Comparison of ENCODE assay signal across 9 cellular contexts in the genomic region with DNA sequence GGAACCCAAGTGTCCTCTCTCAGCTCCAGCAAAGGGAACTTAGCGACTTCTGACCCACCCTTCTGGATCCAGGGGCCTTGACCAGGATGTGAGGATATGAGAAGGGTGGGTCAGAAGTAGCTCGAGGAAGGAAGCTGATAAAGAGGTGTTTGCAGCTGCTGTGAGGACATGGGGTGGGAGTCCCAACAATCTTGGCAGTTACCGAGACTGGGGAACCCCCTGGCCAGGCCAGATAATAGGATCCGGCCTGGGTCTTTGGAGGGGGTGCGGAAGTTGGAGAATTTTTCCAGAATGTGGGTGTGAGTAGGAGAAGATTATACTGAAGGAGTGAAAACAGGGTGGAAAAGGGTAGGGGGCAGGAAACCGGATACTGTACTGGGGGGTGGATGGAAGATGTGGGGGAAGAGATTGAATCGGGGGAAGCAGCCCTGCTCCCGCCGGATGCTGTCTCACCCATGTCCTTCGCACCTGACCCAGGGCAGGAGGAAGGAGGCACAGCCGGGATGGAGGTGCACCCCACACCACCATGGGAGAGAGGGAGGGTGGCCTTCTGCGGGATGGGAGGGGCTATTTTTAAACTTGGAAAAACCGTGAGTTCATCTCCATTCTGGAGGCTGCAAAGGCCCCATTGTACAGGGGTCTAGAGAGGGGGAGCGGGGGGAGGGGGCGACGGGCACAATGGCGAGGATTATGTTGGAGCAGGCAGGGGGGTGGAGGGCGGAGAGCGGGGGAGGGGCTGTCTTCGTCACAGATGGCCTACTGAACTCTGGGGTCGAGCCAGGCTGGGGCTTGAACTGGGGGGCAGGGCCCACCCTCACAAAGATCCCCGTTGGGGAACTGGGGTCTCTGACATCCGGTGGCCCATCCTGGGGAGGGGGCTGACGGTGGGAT. TPM values are rescaled to one million over a fixed set of nuclear protein-coding genes. Genes with fewer than 3 reads are reported as not detected.
DNase-seq lines count a peak whose midpoint lies in the region; ATAC-seq and TF ChIP-seq lines count a peak whose summit lies in the region.
"Had no signal": no experiment of that assay in that cellular context is flagged by ENCODE, and none has a peak within 500 bp of the region (broad histone marks: within the 10 kb centered on the region; RNA-seq: fewer than 3 reads in every experiment).

No MANE protein-coding gene starts in this region.

- H3K27ac ChIP-seq in body of pancreas (peak overlapping the region in 3 of 4 donors; percentile 26 to 66 (median 53)), lower lobe of right lung (peak overlapping the region; percentile 90), suprapubic skin (peak overlapping the region; percentile 82)

- ATAC-seq in body of pancreas (no peak), lower lobe of right lung (no peak), GM21619 (IDR thresholded peaks at IDR 0.05; ENCODE audit: unreplicated experiment) (no peak), HG03521 (IDR thresholded peaks at IDR 0.05; ENCODE audit: unreplicated experiment) (no peak)

- TF ChIP-seq EP300 in suprapubic skin (IDR thresholded peaks at IDR 0.05): no peak

- 64 to 69% methylated on average over 18 to 23 of the region's 24 CpGs for WGBS in body of pancreas, 2 donors
- 49% methylated on average over 24 of the region's 24 CpGs for WGBS in suprapubic skin

- no peak for TF ChIP-seq CTCF in body of pancreas (IDR thresholded peaks at IDR 0.05)
- no peak for TF ChIP-seq CTCF in lower lobe of right lung (IDR thresholded peaks at IDR 0.05)
- no peak for TF ChIP-seq CTCF in suprapubic skin (IDR thresholded peaks at IDR 0.05)
- TF ChIP-seq CTCF in GM10266 (IDR thresholded peaks at IDR 0.05; ENCODE audit: control insufficient read depth, insufficient read depth, low read depth, missing control alignments): no peak

- H3K4me3 ChIP-seq in body of pancreas (no peak overlapping the region), lower lobe of right lung (peak overlapping the region; percentile 59), suprapubic skin (peak overlapping the region; percentile 58)

- no peaks in the 10 kb centered on the region for H3K9me3 ChIP-seq in body of pancreas
- no peaks in the 10 kb centered on the region for H3K9me3 ChIP-seq in lower lobe of right lung
- no peaks in the 10 kb centered on the region for H3K9me3 ChIP-seq in suprapubic skin

- intact Hi-C loops in body of pancreas (cut with DNase I): loop anchor here (5.0 kb wide), 1 partner anchor 57 kb away; no protein-coding TSS in a partner anchor
- intact Hi-C loops in lower lobe of right lung (cut with DNase I): no loop called here

- H3K27me3 ChIP-seq in body of pancreas (peaks cover 0 to 7% of the 10 kb centered on the region in 2 donors), lower lobe of right lung (ENCODE audit: low read depth) (peaks cover 43% of the 10 kb centered on the region), suprapubic skin (peaks cover 32% of the 10 kb centered on the region)

- peaks cover 50% of the 10 kb centered on the region for H3K4me1 ChIP-seq in body of pancreas
- H3K4me1 ChIP-seq in lower lobe of right lung: peaks cover 78% of the 10 kb centered on the region
- peaks cover 66% of the 10 kb centered on the region for H3K4me1 ChIP-seq in suprapubic skin

- no peak for TF ChIP-seq POLR2A in body of pancreas (IDR thresholded peaks at IDR 0.05)
- no peak for TF ChIP-seq POLR2A in suprapubic skin (IDR thresholded peaks at IDR 0.05)

- H3K36me3 ChIP-seq in body of pancreas (replicated peaks in 1 of 2; ENCODE audit: insufficient read depth in 1 of 2, low read depth in 2 of 2) (no peaks in the 10 kb centered on the region), lower lobe of right lung (no peaks in the 10 kb centered on the region), suprapubic skin (no peaks in the 10 kb centered on the region)

- peak; percentile 73 for DNase-seq in NCI-H82 (lab: John Stamatoyannopoulos, UW)
- no peak for DNase-seq in body of pancreas
- DNase-seq in lower lobe of right lung: no peak
- DNase-seq in suprapubic skin (ENCODE audit: low spot score in 2 of 2): peak; percentile 64 to 73
- no peak for DNase-seq in GOT3 (lab: John Stamatoyannopoulos, UW)
- DNase-seq in GM10266 (ENCODE audit: extremely low spot score): no peak

RNA-seq across cellular contexts. Expression of a gene that starts 3.0 kb away (rescaled TPM):
- total RNA-seq in body of pancreas (100 to 1,000 TPM in 1 of 2 donors, 10 to 100 TPM in 1; 75.0 to 205 TPM), lower lobe of right lung (67.1 TPM), suprapubic skin (100 to 1,000 TPM; 104 to 163 (median 124) TPM)

RNA-seq across cellular contexts. Expression of a gene that starts 14.4 kb away (rescaled TPM):
- total RNA-seq in body of pancreas: 1 to 10 TPM; 5.7 to 9.2 TPM
- 19.3 TPM for total RNA-seq in lower lobe of right lung
- total RNA-seq in suprapubic skin: 10 to 100 TPM; 13.3 to 21.4 (median 15.4) TPM

RNA-seq across cellular contexts. Expression of a gene that starts 20.7 kb away (rescaled TPM):
- total RNA-seq in body of pancreas (10 to 100 TPM; 28.8 to 54.1 TPM), lower lobe of right lung (28.2 TPM), suprapubic skin (1 to 10 TPM; 3.7 to 9.8 (median 4.9) TPM)
- total RNA-seq: T-helper 1 cell treated with Interleukin-12 subunit alpha and Interleukin-12 subunit beta and Interleukin-4 antibody, amounts not matched to agents 30 ng/mL and 1 ng/mL, for 36 hours had no signal

RNA-seq across cellular contexts. Expression of a gene that starts 26.6 kb away (rescaled TPM):
- under 1 TPM in 1 of 2 donors, not detected in 1; 0.52 TPM for total RNA-seq in body of pancreas
- total RNA-seq in lower lobe of right lung: not detected
- total RNA-seq in suprapubic skin: under 1 TPM in 1 of 4 donors, not detected in 3; 0.11 TPM
- total RNA-seq: T-helper 1 cell treated with Interleukin-12 subunit alpha and Interleukin-12 subunit beta and Interleukin-4 antibody, amounts not matched to agents 30 ng/mL and 1 ng/mL, for 36 hours had no signal

Comparison
In these comparisons a context has a peak if more than half of its experiments do, and no peak if none do; other contexts are left out.
1. DNase-seq: peak in NCI-H82 (single experiment) and suprapubic skin (2 of 2); none in body of pancreas (0 of 4), lower lobe of right lung (single experiment), GOT3 (single experiment) and GM10266 (single experiment).
2. H3K4me3 ChIP-seq: peak in lower lobe of right lung (single experiment) and suprapubic skin (single experiment); none in body of pancreas (0 of 2).
3. Peak in every context shown above with its lines, with median percentiles within 50 percentile points of each other: H3K27ac ChIP-seq.